Comparison of ENCODE assay signal across 1 cellular context in genomic region chr12:31478425-31478824, GRCh38.
TF ChIP-seq lines count a peak whose summit lies in the region.

No MANE protein-coding gene starts in this region.

TF ChIP-seq in HepG2, 621 proteins besides CTCF, POLR2A, EP300 and RAD21:
- TF ChIP-seq ZBTB40 (IDR thresholded peaks at IDR 0.05) (no peak), ZBTB40 (CRISPR knock-in tag; IDR thresholded peaks at IDR 0.05) (no peak), CREM (IDR thresholded peaks at IDR 0.05) (no peak), CREM (CRISPR knock-in tag; IDR thresholded peaks at IDR 0.05) (no peak), MED13 (CRISPR knock-in tag; IDR thresholded peaks at IDR 0.05) (no peak), TFDP2 (CRISPR knock-in tag; IDR thresholded peaks at IDR 0.05) (no peak), THYN1 (CRISPR knock-in tag; IDR thresholded peaks at IDR 0.05; ENCODE audit: borderline replicate concordance, low read depth) (no peak), HNF4A (CRISPR knock-in tag; IDR thresholded peaks at IDR 0.05) (no peak)
- TF ChIP-seq, protein P1, sequence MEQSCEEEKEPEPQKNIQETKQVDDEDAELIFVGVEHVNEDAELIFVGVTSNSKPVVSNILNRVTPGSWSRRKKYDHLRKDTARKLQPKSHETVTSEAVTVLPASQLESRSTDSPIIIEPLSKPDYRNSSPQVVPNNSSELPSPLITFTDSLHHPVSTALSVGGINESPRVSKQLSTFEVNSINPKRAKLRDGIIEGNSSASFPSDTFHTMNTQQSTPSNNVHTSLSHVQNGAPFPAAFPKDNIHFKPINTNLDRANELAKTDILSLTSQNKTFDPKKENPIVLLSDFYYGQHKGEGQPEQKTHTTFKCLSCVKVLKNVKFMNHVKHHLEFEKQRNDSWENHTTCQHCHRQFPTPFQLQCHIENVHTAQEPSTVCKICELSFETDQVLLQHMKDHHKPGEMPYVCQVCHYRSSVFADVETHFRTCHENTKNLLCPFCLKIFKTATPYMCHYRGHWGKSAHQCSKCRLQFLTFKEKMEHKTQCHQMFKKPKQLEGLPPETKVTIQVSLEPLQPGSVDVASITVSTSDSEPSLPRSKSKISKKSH (CRISPR knock-in tag; IDR thresholded peaks at IDR 0.05; ENCODE audit: borderline replicate concordance): no peak
